1 cellular context compared by ENCODE assay signal in genomic region chr1:156176610-156177210, GRCh38.
A peak's percentile ranks its signal among the peaks of the same experiment; 100 is the strongest.
TF ChIP-seq lines count a peak whose summit lies in the region.

No MANE protein-coding gene starts in this region.

TF ChIP-seq in HepG2, 621 proteins besides CTCF, POLR2A, EP300 and RAD21 (continued from another document):
- peak; percentile 75 for TF ChIP-seq ZNF687 (CRISPR knock-in tag; IDR thresholded peaks at IDR 0.05)
- TF ChIP-seq ZNF138 (CRISPR knock-in tag; IDR thresholded peaks at IDR 0.05; ENCODE audit: low read depth) = 0 out of 2 replicates have a peak, but pooled peaks have one; percentile 25
- TF ChIP-seq ZBTB38 (CRISPR knock-in tag; IDR thresholded peaks at IDR 0.05) = no peak
- no peak for TF ChIP-seq LRRFIP1 (CRISPR knock-in tag; conservative IDR thresholded peaks at IDR 0.05)
